In genomic region chr1:26811708-26812107, GRCh38 we compare ENCODE assay signal across 1 cellular context.
A peak's percentile ranks its signal among the peaks of the same experiment; 100 is the strongest.
TF ChIP-seq lines count a peak whose summit lies in the region.

No MANE protein-coding gene starts in this region.

TF ChIP-seq in IMR-90, 13 proteins besides CTCF, POLR2A, EP300 and RAD21:
- TF ChIP-seq MAZ (IDR thresholded peaks at IDR 0.05; ENCODE audit: borderline replicate concordance, low read depth, low read length) (no peak), MAFK (IDR thresholded peaks at IDR 0.05; ENCODE audit: low read depth, low read length) (peak; percentile 19; the same call in 1 of the 2 replicates)
TF ChIP-seq in IMR-90: peak in this region for 1.
